ENCODE assay signal across 14 cellular contexts in genomic region chr5:97888439-97888838, GRCh38.
A peak's percentile ranks its signal among the peaks of the same experiment; 100 is the strongest.
DNase-seq lines count a peak whose midpoint lies in the region; ATAC-seq and TF ChIP-seq lines count a peak whose summit lies in the region.
"Had no signal": no experiment of that assay in that cellular context is flagged by ENCODE, and none has a peak within 500 bp of the region (broad histone marks: within the 10 kb centered on the region; RNA-seq: fewer than 3 reads in every experiment).

No MANE protein-coding gene starts in this region.

- TF ChIP-seq CTCF in esophagus squamous epithelium (IDR thresholded peaks at IDR 0.05) = no peak

- intact Hi-C loops in esophagus squamous epithelium (cut with DNase I) (no loop called here), posterior cingulate gyrus (cut with DNase I) (no loop called here)

- H3K27ac ChIP-seq in esophagus squamous epithelium = no peak overlapping the region
- H3K27ac ChIP-seq: cardiac muscle cell had no signal

- no peaks in the 10 kb centered on the region for H3K27me3 ChIP-seq in esophagus squamous epithelium
- H3K27me3 ChIP-seq: cardiac muscle cell had no signal

- DNase-seq in esophagus squamous epithelium (lab: John Stamatoyannopoulos, UW) (no peak), OCI-M2 (lab: John Stamatoyannopoulos, UW; ENCODE audit: unreplicated experiment) (no peak), posterior cingulate gyrus (no peak)
- no peak for DNase-seq in activated CD8-positive, alpha-beta memory T cell treated with anti-CD3 and anti-CD28 coated beads, Interleukin-2, amount 50 U/mL, for 48 hours
- DNase-seq: activated T-cell treated with anti-CD3 and anti-CD28 coated beads, Interleukin-2, amount 50 U/mL, for 48 hours; CD4-positive, CD25-positive, alpha-beta regulatory T cell; natural killer cell; NCI-H1694 treated with DMSO at 0.1 percent for 48 hours; OCI-M1 had no signal

- H3K9me3 ChIP-seq in esophagus squamous epithelium = no peaks in the 10 kb centered on the region

- WGBS in esophagus squamous epithelium, 2 donors = 72 to 79% methylated on average over 2 of the region's 2 CpGs

- H3K36me3 ChIP-seq in esophagus squamous epithelium = no peaks in the 10 kb centered on the region
- H3K36me3 ChIP-seq: cardiac muscle cell had no signal

- no peaks in the 10 kb centered on the region for H3K4me1 ChIP-seq in esophagus squamous epithelium

- H3K4me3 ChIP-seq in esophagus squamous epithelium = no peak overlapping the region
- H3K4me3 ChIP-seq: cardiac muscle cell had no signal

- no peak for TF ChIP-seq POLR2A in esophagus squamous epithelium (IDR thresholded peaks at IDR 0.05)

- peak; percentile 97 for ATAC-seq in GM18519 (IDR thresholded peaks at IDR 0.05; ENCODE audit: low FRiP score, unreplicated experiment)
- ATAC-seq in GM19463 (IDR thresholded peaks at IDR 0.05; ENCODE audit: unreplicated experiment) = peak; percentile 97
- ATAC-seq in HG02885 (IDR thresholded peaks at IDR 0.05; ENCODE audit: poor library complexity, unreplicated experiment) = peak; percentile 80
- ATAC-seq in HG03558 (IDR thresholded peaks at IDR 0.05; ENCODE audit: extremely low read depth, unreplicated experiment) = peak; percentile 100
- ATAC-seq: natural killer cell had no signal
